In the genomic region with DNA sequence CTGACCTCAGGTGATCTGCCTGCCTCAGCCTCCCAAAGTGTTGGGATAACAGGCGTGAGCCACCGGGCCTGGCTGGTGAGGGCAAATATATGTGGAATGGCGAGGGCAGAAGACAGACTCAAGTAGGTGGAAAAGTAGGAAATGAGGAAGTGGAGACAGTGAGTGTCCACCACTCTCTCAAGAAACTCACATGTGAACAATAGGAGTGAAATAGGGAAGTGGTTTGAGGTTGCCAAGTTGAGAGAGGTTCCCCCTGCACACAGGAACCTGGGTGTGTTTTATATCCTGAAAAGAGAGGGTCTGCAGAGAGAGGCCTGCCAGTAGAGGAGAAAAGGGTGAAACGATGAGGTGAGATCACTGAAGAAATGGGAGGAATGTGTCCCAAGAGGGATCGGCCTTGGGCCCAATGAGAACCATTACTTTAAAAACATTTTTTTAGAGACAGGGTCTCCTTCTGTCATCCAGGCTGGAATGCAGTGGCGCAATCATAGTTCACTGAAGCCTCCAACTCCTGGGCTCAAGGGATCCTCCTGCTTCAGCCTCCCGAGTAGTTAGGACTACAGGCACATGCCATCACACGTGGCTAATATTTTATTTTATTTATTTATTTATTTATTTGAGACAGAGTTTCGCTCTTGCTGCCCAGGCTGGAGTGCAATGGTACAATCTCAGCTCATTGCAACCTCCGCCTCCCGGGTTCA, we compare ENCODE assay signal across 10 cellular contexts. TPM values are rescaled to one million over a fixed set of nuclear protein-coding genes. Genes with fewer than 3 reads are reported as not detected.
DNase-seq lines count a peak whose midpoint lies in the region; ATAC-seq, FAIRE-seq and TF ChIP-seq lines count a peak whose summit lies in the region.
"Had no signal": no experiment of that assay in that cellular context is flagged by ENCODE, and none has a peak within 500 bp of the region (broad histone marks: within the 10 kb centered on the region; RNA-seq: fewer than 3 reads in every experiment).

No MANE protein-coding gene starts in this region.

- no peaks in the 10 kb centered on the region for H3K27me3 Mint-ChIP-seq in activated CD4-positive, alpha-beta T cell treated with anti-CD3 and anti-CD28 coated beads, Interleukin-2, amount 10 ng/mL, durations not matched to agents 24 days and 14 days
- H3K27me3 Mint-ChIP-seq in IgD-negative memory B cell: no peaks in the 10 kb centered on the region
- no peaks in the 10 kb centered on the region for H3K27me3 Mint-ChIP-seq in activated CD8-positive, alpha-beta T cell treated with anti-CD3 and anti-CD28 coated beads for 36 hours

- ATAC-seq in activated CD8-positive, alpha-beta T cell treated with anti-CD3 and anti-CD28 coated beads for 36 hours: peak; percentile 64

- H3K27ac Mint-ChIP-seq in activated CD4-positive, alpha-beta T cell treated with anti-CD3 and anti-CD28 coated beads, Interleukin-2, amount 10 ng/mL, durations not matched to agents 24 days and 14 days: peak overlapping the region; percentile 5
- H3K27ac Mint-ChIP-seq in IgD-negative memory B cell: peak overlapping the region in 2 of 3 donors; percentile 0 to 74
- peak overlapping the region; percentile 35 for H3K27ac Mint-ChIP-seq in activated CD8-positive, alpha-beta T cell treated with anti-CD3 and anti-CD28 coated beads for 36 hours

- peak overlapping the region; percentile 16 for H3K4me3 Mint-ChIP-seq in activated CD4-positive, alpha-beta T cell treated with anti-CD3 and anti-CD28 coated beads, Interleukin-2, amount 10 ng/mL, durations not matched to agents 24 days and 14 days
- H3K4me3 Mint-ChIP-seq in IgD-negative memory B cell: peak overlapping the region in 3 of 4 donors; percentile 21 to 86 (median 49)
- no peak overlapping the region for H3K4me3 Mint-ChIP-seq in activated CD8-positive, alpha-beta T cell treated with anti-CD3 and anti-CD28 coated beads for 36 hours

- FAIRE-seq in small intestine (lab: Jason Lieb, UNC): no peak

- no peak for TF ChIP-seq POLR2A in ovary (IDR thresholded peaks at IDR 0.05)
- TF ChIP-seq POLR2A in tibial nerve (IDR thresholded peaks at IDR 0.05): no peak

- no peaks in the 10 kb centered on the region for H3K9me3 Mint-ChIP-seq in activated CD4-positive, alpha-beta T cell treated with anti-CD3 and anti-CD28 coated beads, Interleukin-2, amount 10 ng/mL, durations not matched to agents 24 days and 14 days
- no peaks in the 10 kb centered on the region for H3K9me3 Mint-ChIP-seq in IgD-negative memory B cell
- no peaks in the 10 kb centered on the region for H3K9me3 Mint-ChIP-seq in activated CD8-positive, alpha-beta T cell treated with anti-CD3 and anti-CD28 coated beads for 36 hours

- H3K4me1 Mint-ChIP-seq in activated CD4-positive, alpha-beta T cell treated with anti-CD3 and anti-CD28 coated beads, Interleukin-2, amount 10 ng/mL, durations not matched to agents 24 days and 14 days: peaks cover 19% of the 10 kb centered on the region
- peaks cover 14 to 28% (median 25%) of the 10 kb centered on the region in 3 donors for H3K4me1 Mint-ChIP-seq in IgD-negative memory B cell
- H3K4me1 Mint-ChIP-seq in activated CD8-positive, alpha-beta T cell treated with anti-CD3 and anti-CD28 coated beads for 36 hours (ENCODE audit: low read depth): peaks cover 35% of the 10 kb centered on the region

- H3K4me3 ChIP-seq in small intestine (ENCODE audit: low read depth in 1 of 2, low read length in 2 of 2) (no peak overlapping the region), ovary (no peak overlapping the region), tibial nerve (no peak overlapping the region)

- CTCF ChIA-PET in activated CD8-positive, alpha-beta T cell treated with anti-CD3 and anti-CD28 coated beads for 36 hours (lab: Charles Lee): no interaction called here

- TF ChIP-seq EP300 in ovary (IDR thresholded peaks at IDR 0.05) (no peak), tibial nerve (IDR thresholded peaks at IDR 0.05) (peak in 1 of 2 donors; percentile 28)

- H3K9me3 ChIP-seq in small intestine (ENCODE audit: control insufficient read depth, low read depth) (no peaks in the 10 kb centered on the region), ovary (no peaks in the 10 kb centered on the region), tibial nerve (no peaks in the 10 kb centered on the region)

- H3K27me3 ChIP-seq in small intestine (ENCODE audit: control insufficient read depth in 2 of 2, insufficient read depth in 2 of 2, low read length in 2 of 2): no peaks in the 10 kb centered on the region
- H3K27me3 ChIP-seq in ovary: no peaks in the 10 kb centered on the region
- H3K27me3 ChIP-seq in tibial nerve: no peaks in the 10 kb centered on the region

- no peaks in the 10 kb centered on the region for H3K36me3 Mint-ChIP-seq in activated CD4-positive, alpha-beta T cell treated with anti-CD3 and anti-CD28 coated beads, Interleukin-2, amount 10 ng/mL, durations not matched to agents 24 days and 14 days (ENCODE audit: low read depth)
- no peaks in the 10 kb centered on the region for H3K36me3 Mint-ChIP-seq in IgD-negative memory B cell
- H3K36me3 Mint-ChIP-seq in activated CD8-positive, alpha-beta T cell treated with anti-CD3 and anti-CD28 coated beads for 36 hours (ENCODE audit: low read depth): peaks cover 1% of the 10 kb centered on the region

- no peak for TF ChIP-seq CTCF in activated CD8-positive, alpha-beta T cell treated with anti-CD3 and anti-CD28 coated beads for 36 hours (IDR thresholded peaks at IDR 0.05)
- TF ChIP-seq CTCF in ovary (IDR thresholded peaks at IDR 0.05) (no peak), tibial nerve (IDR thresholded peaks at IDR 0.05) (no peak)

- intact Hi-C loops in activated CD4-positive, alpha-beta T cell treated with anti-CD3 and anti-CD28 coated beads, Interleukin-2, amount 10 ng/mL, durations not matched to agents 24 days and 14 days (cut with micrococcal nuclease): no loop called here
- intact Hi-C loops in activated CD8-positive, alpha-beta T cell treated with anti-CD3 and anti-CD28 coated beads for 36 hours (cut with micrococcal nuclease): no loop called here
- intact Hi-C loops in ovary (cut with DNase I): no loop called here

- DNase-seq in activated CD4-positive, alpha-beta T cell treated with anti-CD3 and anti-CD28 coated beads, Interleukin-2, amount 10 ng/mL, durations not matched to agents 24 days and 14 days: peak; percentile 59
- DNase-seq in activated CD4-positive, alpha-beta T cell treated with anti-CD3 and anti-CD28 coated beads, Interleukin-2, amount 50 U/mL, for 1 hour: no peak
- DNase-seq in activated CD8-positive, alpha-beta T cell treated with anti-CD3 and anti-CD28 coated beads for 36 hours: peak; percentile 18
- peak; percentile 32 for DNase-seq in small intestine
- DNase-seq in HK-2 (ENCODE audit: unreplicated experiment): no peak
- no peak for DNase-seq in ovary
- DNase-seq in tibial nerve (ENCODE audit: low spot score in 2 of 2): no peak
- DNase-seq: 8988T, NCI-H69 had no signal

- H3K27ac ChIP-seq in small intestine (ENCODE audit: low read depth in 1 of 2, low read length in 1 of 2): no peak overlapping the region
- H3K27ac ChIP-seq in ovary: no peak overlapping the region
- H3K27ac ChIP-seq in tibial nerve: no peak overlapping the region

- 79 to 92% (median 80%) methylated on average over 11 of the region's 11 CpGs for WGBS in small intestine, 3 donors
- 86 to 91% (median 89%) methylated on average over 11 of the region's 11 CpGs for WGBS in ovary, 3 donors
- whole genome bisulfite sequencing in tibial nerve, 2 donors: 87% methylated on average over 11 of the region's 11 CpGs

- H3K4me1 ChIP-seq in small intestine (ENCODE audit: control insufficient read depth in 2 of 2, insufficient read depth in 1 of 2, low read depth in 1 of 2, low read length in 1 of 2) (no peaks in the 10 kb centered on the region), ovary (ENCODE audit: insufficient read depth) (no peaks in the 10 kb centered on the region), tibial nerve (no peaks in the 10 kb centered on the region)

- H3K36me3 ChIP-seq in small intestine (ENCODE audit: control insufficient read depth in 2 of 2, insufficient read depth in 2 of 2, low read length in 2 of 2) (no peaks in the 10 kb centered on the region), ovary (no peaks in the 10 kb centered on the region), tibial nerve (no peaks in the 10 kb centered on the region)

- POLR2A ChIA-PET in activated CD8-positive, alpha-beta T cell treated with anti-CD3 and anti-CD28 coated beads for 36 hours (lab: Charles Lee): interaction anchor here (0.6 kb wide), 1 partner anchor 352 kb away, joined by 3 read pairs; no protein-coding TSS in a partner anchor

RNA-seq across cellular contexts. Expression of gene CORO1A, which starts 17.1 kb away (rescaled TPM):
- 748 and 758 TPM in 2 replicates for total RNA-seq in activated CD4-positive, alpha-beta T cell treated with anti-CD3 and anti-CD28 coated beads, Interleukin-2, amount 10 ng/mL, durations not matched to agents 24 days and 14 days
- polyA plus RNA-seq in IgD-negative memory B cell (1,353 TPM), small intestine (10 to 100 TPM; 27.3 to 65.7 (median 36.6) TPM), ovary (10 to 100 TPM in 1 of 2 donors, 1 to 10 TPM in 1; 1.6 to 12.2 TPM)
- 1,000 to 10,000 TPM; 1,130 to 1,151 TPM for total RNA-seq in activated CD8-positive, alpha-beta T cell treated with anti-CD3 and anti-CD28 coated beads for 36 hours
- total RNA-seq in ovary (10 to 100 TPM in 4 of 7 donors, 1 to 10 TPM in 3; 6.7 to 33.3 (median 14.1) TPM), tibial nerve (10 to 100 TPM; 35.0 to 66.9 (median 47.1) TPM)

RNA-seq across cellular contexts. Expression of gene BOLA2B, which starts 27.1 kb away (rescaled TPM):
- 280 and 300 TPM in 2 replicates for total RNA-seq in activated CD4-positive, alpha-beta T cell treated with anti-CD3 and anti-CD28 coated beads, Interleukin-2, amount 10 ng/mL, durations not matched to agents 24 days and 14 days
- polyA plus RNA-seq in IgD-negative memory B cell (264 TPM), small intestine (100 to 1,000 TPM; 365 to 614 (median 391) TPM), ovary (10 to 100 TPM; 10.0 to 43.9 TPM)
- 100 to 1,000 TPM; 248 to 254 TPM for total RNA-seq in activated CD8-positive, alpha-beta T cell treated with anti-CD3 and anti-CD28 coated beads for 36 hours
- total RNA-seq in ovary (100 to 1,000 TPM in 1 of 7 donors, 10 to 100 TPM in 6; 21.3 to 106 (median 40.1) TPM), tibial nerve (100 to 1,000 TPM; 218 to 491 (median 322) TPM)

RNA-seq across cellular contexts. Expression of gene SLX1A, which starts 27.3 kb away (rescaled TPM):
- total RNA-seq in activated CD4-positive, alpha-beta T cell treated with anti-CD3 and anti-CD28 coated beads, Interleukin-2, amount 10 ng/mL, durations not matched to agents 24 days and 14 days: 73.0 and 80.7 TPM in 2 replicates
- polyA plus RNA-seq in IgD-negative memory B cell (83.5 TPM), small intestine (100 to 1,000 TPM in 2 of 3 donors, 10 to 100 TPM in 1; 77.2 to 318 (median 287) TPM), ovary (10 to 100 TPM in 1 of 2 donors, 1 to 10 TPM in 1; 3.5 to 12.5 TPM)
- 100 to 1,000 TPM; 116 to 129 TPM for total RNA-seq in activated CD8-positive, alpha-beta T cell treated with anti-CD3 and anti-CD28 coated beads for 36 hours
- total RNA-seq in ovary (10 to 100 TPM in 6 of 7 donors, 1 to 10 TPM in 1; 9.3 to 60.9 (median 33.9) TPM), tibial nerve (10 to 100 TPM; 45.7 to 68.7 (median 52.8) TPM)

RNA-seq across cellular contexts. Expression of gene SULT1A3, which starts 32.7 kb away (rescaled TPM):
- total RNA-seq in activated CD4-positive, alpha-beta T cell treated with anti-CD3 and anti-CD28 coated beads, Interleukin-2, amount 10 ng/mL, durations not matched to agents 24 days and 14 days: 15.6 and 24.5 TPM in 2 replicates
- polyA plus RNA-seq in IgD-negative memory B cell (1.9 TPM), small intestine (100 to 1,000 TPM in 2 of 3 donors, 10 to 100 TPM in 1; 43.0 to 376 (median 253) TPM), ovary (10 to 100 TPM in 1 of 2 donors, 1 to 10 TPM in 1; 9.9 to 10.0 TPM)
- 10 to 100 TPM; 14.8 to 18.0 TPM for total RNA-seq in activated CD8-positive, alpha-beta T cell treated with anti-CD3 and anti-CD28 coated beads for 36 hours
- total RNA-seq in ovary (10 to 100 TPM in 4 of 7 donors, 1 to 10 TPM in 3; 4.1 to 12.5 (median 10.5) TPM), tibial nerve (10 to 100 TPM in 3 of 4 donors, 1 to 10 TPM in 1; 9.8 to 55.3 (median 32.9) TPM)

RNA-seq across cellular contexts. Expression of gene MAPK3, which starts 43.3 kb away (rescaled TPM):
- 53.9 and 56.4 TPM in 2 replicates for total RNA-seq in activated CD4-positive, alpha-beta T cell treated with anti-CD3 and anti-CD28 coated beads, Interleukin-2, amount 10 ng/mL, durations not matched to agents 24 days and 14 days
- 8.6 TPM for polyA plus RNA-seq in IgD-negative memory B cell
- 10 to 100 TPM; 57.6 to 60.1 TPM for total RNA-seq in activated CD8-positive, alpha-beta T cell treated with anti-CD3 and anti-CD28 coated beads for 36 hours
- polyA plus RNA-seq in small intestine: 100 to 1,000 TPM; 174 to 241 (median 194) TPM
- total RNA-seq in ovary: 100 to 1,000 TPM in 5 of 7 donors, 10 to 100 TPM in 2; 41.7 to 136 (median 115) TPM
- polyA plus RNA-seq in ovary: 100 to 1,000 TPM; 116 to 171 TPM
- total RNA-seq in tibial nerve: 10 to 100 TPM; 65.5 to 93.0 (median 79.5) TPM

Comparison
In these comparisons a context has a peak if more than half of its experiments do, and no peak if none do; other contexts are left out.
1. DNase-seq: peak in activated CD4-positive, alpha-beta T cell treated with anti-CD3 and anti-CD28 coated beads, Interleukin-2, amount 10 ng/mL, durations not matched to agents 24 days and 14 days (single experiment), activated CD8-positive, alpha-beta T cell treated with anti-CD3 and anti-CD28 coated beads for 36 hours (single experiment) and small intestine (single experiment); none in activated CD4-positive, alpha-beta T cell treated with anti-CD3 and anti-CD28 coated beads, Interleukin-2, amount 50 U/mL, for 1 hour (single experiment), HK-2 (single experiment), ovary (0 of 5) and tibial nerve (0 of 2).
2. RNA of gene CORO1A, which starts 17.1 kb away (total RNA-seq): 1,130 to 1,151 TPM in activated CD8-positive, alpha-beta T cell treated with anti-CD3 and anti-CD28 coated beads for 36 hours and 748 to 758 TPM in activated CD4-positive, alpha-beta T cell treated with anti-CD3 and anti-CD28 coated beads, Interleukin-2, amount 10 ng/mL, durations not matched to agents 24 days and 14 days; 35.0 to 66.9 TPM in tibial nerve and 6.7 to 33.3 TPM in ovary; every median in the first group is over 10 times any median in the second.
3. Peak in every context shown above with its lines, with median percentiles within 50 percentile points of each other: H3K27ac Mint-ChIP-seq.